Comparison of ENCODE assay signal across 14 cellular contexts in the genomic region with DNA sequence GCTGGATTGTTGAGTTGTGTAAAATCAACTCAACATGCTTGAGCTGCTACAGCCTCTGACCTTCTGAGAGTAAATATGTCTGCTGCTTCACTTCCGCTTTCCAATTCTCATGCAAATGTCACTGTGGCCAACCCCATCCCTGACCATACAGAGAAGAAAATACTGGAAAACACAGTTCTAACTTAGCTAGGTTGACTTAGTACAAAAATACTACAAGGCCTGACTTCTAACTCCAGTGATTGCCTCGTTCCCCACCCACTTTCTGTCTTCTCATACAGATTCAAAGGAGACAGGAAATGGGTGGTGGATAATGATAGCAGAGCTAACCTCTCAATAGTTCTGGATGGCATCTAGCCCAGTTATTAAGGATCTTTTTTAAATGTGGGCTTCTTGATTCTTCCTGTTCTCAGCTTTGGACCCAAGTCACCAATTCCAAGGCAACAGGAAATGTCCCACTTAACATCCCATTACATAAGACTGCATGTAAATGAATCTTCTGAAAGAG.
DNase-seq lines count a peak whose midpoint lies in the region; ATAC-seq and TF ChIP-seq lines count a peak whose summit lies in the region.
"Had no signal": no experiment of that assay in that cellular context is flagged by ENCODE, and none has a peak within 500 bp of the region (broad histone marks: within the 10 kb centered on the region; RNA-seq: fewer than 3 reads in every experiment).

No MANE protein-coding gene starts in this region.

- H3K27ac ChIP-seq in fibroblast of lung (ENCODE audit: insufficient read depth, low read length): no peak overlapping the region
- H3K27ac ChIP-seq in effector memory CD4-positive, alpha-beta T cell (ENCODE audit: insufficient read depth, low read length, poor library complexity, severe bottlenecking): no peak overlapping the region
- H3K27ac ChIP-seq: stomach had no signal

- H3K9me3 Mint-ChIP-seq in type B pancreatic cell: peaks cover 6% of the 10 kb centered on the region

- DNase-seq in NCI-H510A treated with DMSO at 0.1 percent for 48 hours (lab: John Stamatoyannopoulos, UW): peak; percentile 2
- no peak for DNase-seq in NCI-H510A (lab: John Stamatoyannopoulos, UW)
- DNase-seq in MV-4-11 (lab: John Stamatoyannopoulos, UW): peak; percentile 45
- DNase-seq in fibroblast of lung (ENCODE audit: low read depth in 2 of 2): no peak
- DNase-seq in AML-193 (lab: John Stamatoyannopoulos, UW): no peak
- no peak for DNase-seq in effector memory CD4-positive, alpha-beta T cell
- no peak for DNase-seq in type B pancreatic cell (ENCODE audit: extremely low spot score, unreplicated experiment)
- DNase-seq: activated T-cell treated with anti-CD3 and anti-CD28 coated beads, Interleukin-2, amount 50 U/mL, for 24 hours; stomach; SW 1271 had no signal

- no peak overlapping the region for H3K9ac ChIP-seq in fibroblast of lung (ENCODE audit: insufficient read depth, low read length)

- no peak for TF ChIP-seq CTCF in fibroblast of lung (conservative IDR thresholded peaks at IDR 0.05 in 1 of 2, IDR thresholded peaks at IDR 0.05 in 1 of 2; ENCODE audit: low read depth in 1 of 2, low read length in 2 of 2)
- no peak for TF ChIP-seq CTCF in type B pancreatic cell (conservative IDR thresholded peaks at IDR 0.05)

- H3K4me1 Mint-ChIP-seq in type B pancreatic cell (ENCODE audit: unreplicated experiment): no peaks in the 10 kb centered on the region

- H3K36me3 ChIP-seq in fibroblast of lung (ENCODE audit: control insufficient read depth, insufficient read depth, low read length): no peaks in the 10 kb centered on the region
- H3K36me3 ChIP-seq in effector memory CD4-positive, alpha-beta T cell (ENCODE audit: control insufficient read depth, insufficient read depth, low read length): no peaks in the 10 kb centered on the region
- H3K36me3 ChIP-seq: HAP-1, stomach had no signal

- peak; percentile 72 for ATAC-seq in GM21576 (IDR thresholded peaks at IDR 0.05; ENCODE audit: unreplicated experiment)
- ATAC-seq: natural killer cell treated with Interleukin-12 subunit alpha and Interleukin-12 subunit beta and Interleukin-15 and Interleukin-18, amount 100 ng/mL, for 72 hours had no signal

- no peaks in the 10 kb centered on the region for H3K27me3 Mint-ChIP-seq in type B pancreatic cell
- H3K27me3 Mint-ChIP-seq: IgD-negative memory B cell; natural killer cell treated with Interleukin-12 subunit alpha and Interleukin-12 subunit beta and Interleukin-15 and Interleukin-18, amount 100 ng/mL, for 72 hours had no signal

- no peak overlapping the region for H3K4me2 ChIP-seq in fibroblast of lung (ENCODE audit: extremely low read depth, insufficient read depth, low read length)

- H3K4me3 Mint-ChIP-seq in type B pancreatic cell: no peak overlapping the region
- H3K4me3 Mint-ChIP-seq: activated T-cell treated with anti-CD3 and anti-CD28 coated beads, Interleukin-2, amount 50 U/mL, for 24 hours; natural killer cell treated with Interleukin-12 subunit alpha and Interleukin-12 subunit beta and Interleukin-15 and Interleukin-18, amount 100 ng/mL, for 72 hours had no signal

- H3K4me1 ChIP-seq in fibroblast of lung (ENCODE audit: control insufficient read depth, extremely low read depth, insufficient read depth, low read length): no peaks in the 10 kb centered on the region
- H3K4me1 ChIP-seq in effector memory CD4-positive, alpha-beta T cell (ENCODE audit: control insufficient read depth, insufficient read depth, low read length, poor library complexity, severe bottlenecking): peaks cover 4% of the 10 kb centered on the region
- H3K4me1 ChIP-seq: HAP-1, stomach had no signal

- peak overlapping the region; percentile 23 for H2AFZ ChIP-seq in fibroblast of lung (ENCODE audit: low read length)

- no peaks in the 10 kb centered on the region for H4K20me1 ChIP-seq in fibroblast of lung (ENCODE audit: control insufficient read depth, extremely low read depth, insufficient read depth, low read length)

- no peaks in the 10 kb centered on the region for H3K79me2 ChIP-seq in fibroblast of lung (ENCODE audit: control insufficient read depth, insufficient read depth, low read length)

- no peak overlapping the region for H3K4me3 ChIP-seq in fibroblast of lung (replicated peaks in 1 of 4; ENCODE audit: control extremely low read depth in 1 of 4, insufficient read depth in 1 of 4, low read depth in 3 of 4, low read length in 4 of 4)
- no peak overlapping the region for H3K4me3 ChIP-seq in effector memory CD4-positive, alpha-beta T cell (ENCODE audit: insufficient read depth, low read depth, low read length, poor library complexity, severe bottlenecking)
- H3K4me3 ChIP-seq: HAP-1, stomach had no signal

- H3K27ac Mint-ChIP-seq in type B pancreatic cell: no peak overlapping the region
- H3K27ac Mint-ChIP-seq: activated T-cell treated with anti-CD3 and anti-CD28 coated beads, Interleukin-2, amount 50 U/mL, for 24 hours; IgD-negative memory B cell had no signal

- no peaks in the 10 kb centered on the region for H3K27me3 ChIP-seq in fibroblast of lung (ENCODE audit: control insufficient read depth, insufficient read depth, low read length)
- no peaks in the 10 kb centered on the region for H3K27me3 ChIP-seq in effector memory CD4-positive, alpha-beta T cell (replicated peaks; ENCODE audit: control insufficient read depth, insufficient read depth, low read length, poor library complexity, severe bottlenecking)
- H3K27me3 ChIP-seq: stomach had no signal

- H3K36me3 Mint-ChIP-seq in type B pancreatic cell: no peaks in the 10 kb centered on the region
- H3K36me3 Mint-ChIP-seq: IgD-negative memory B cell had no signal

- H3K9me3 ChIP-seq in fibroblast of lung (ENCODE audit: control insufficient read depth, insufficient read depth, low read depth, low read length): no peaks in the 10 kb centered on the region
- no peaks in the 10 kb centered on the region for H3K9me3 ChIP-seq in effector memory CD4-positive, alpha-beta T cell (ENCODE audit: control insufficient read depth, low read length)
- H3K9me3 ChIP-seq: HAP-1 had no signal

Comparison
In these comparisons a context has a peak if more than half of its experiments do, and no peak if none do; other contexts are left out.
1. DNase-seq: peak in NCI-H510A treated with DMSO at 0.1 percent for 48 hours (single experiment) and MV-4-11 (single experiment); none in NCI-H510A (single experiment), fibroblast of lung (0 of 2), AML-193 (0 of 2), effector memory CD4-positive, alpha-beta T cell (0 of 3) and type B pancreatic cell (single experiment).